In genomic region chr19:1206063-1206732, GRCh38 we compare ENCODE assay signal across 8 cellular contexts. TPM values are rescaled to one million over a fixed set of nuclear protein-coding genes. Genes with fewer than 3 reads are reported as not detected.
A peak's percentile ranks its signal among the peaks of the same experiment; 100 is the strongest.
DNase-seq lines count a peak whose midpoint lies in the region; ATAC-seq, FAIRE-seq and TF ChIP-seq lines count a peak whose summit lies in the region.

No MANE protein-coding gene starts in this region.

- H3K9me3 ChIP-seq in A549 = no peaks in the 10 kb centered on the region
- no peaks in the 10 kb centered on the region for H3K9me3 ChIP-seq in HUES48 (ENCODE audit: control insufficient read depth, insufficient read depth, low read length)
- H3K9me3 ChIP-seq in breast epithelium = no peaks in the 10 kb centered on the region
- no peaks in the 10 kb centered on the region for H3K9me3 ChIP-seq in mesodermal cell (ENCODE audit: control insufficient read depth, low read length)
- H3K9me3 ChIP-seq in aorta (ENCODE audit: control insufficient read depth, low read length) = no peaks in the 10 kb centered on the region

- DNase-seq in A549 (ENCODE audit: low read depth in 1 of 2, low spot score in 1 of 2) (no peak), breast epithelium (ENCODE audit: low spot score in 2 of 2) (no peak), aorta (no peak), NOMO-1 (lab: John Stamatoyannopoulos, UW; ENCODE audit: unreplicated experiment in 2 of 2) (no peak), GDM1 (lab: John Stamatoyannopoulos, UW) (no peak)

- no peak for FAIRE-seq in A549 (lab: Jason Lieb, UNC)

- peak overlapping the region; percentile 84 for H3K4me2 ChIP-seq in A549

- POLR2A ChIA-PET in A549 (lab: Yijun Ruan, JAX) = no interaction called here

- TF ChIP-seq RAD21 in A549 (conservative IDR thresholded peaks at IDR 0.05 in 1 of 2, IDR thresholded peaks at IDR 0.05 in 1 of 2) = no peak

- CTCF ChIA-PET in A549 (lab: Yijun Ruan, JAX) = interaction anchor here (0.9 to 1.2 kb wide), 2 partner anchors 28 to 38 kb away, joined by 3 to 4 read pairs; no protein-coding TSS in a partner anchor

- intact Hi-C loops in breast epithelium (cut with DNase I; ENCODE audit: low total_unique reads) = no loop called here
- intact Hi-C loops in aorta (cut with DNase I) = no loop called here

- no peaks in the 10 kb centered on the region for H3K27me3 ChIP-seq in HUES48 (ENCODE audit: control insufficient read depth, insufficient read depth, low read length)
- no peaks in the 10 kb centered on the region for H3K27me3 ChIP-seq in breast epithelium
- no peaks in the 10 kb centered on the region for H3K27me3 ChIP-seq in aorta (ENCODE audit: control insufficient read depth in 1 of 2, insufficient read depth in 2 of 2, low read length in 1 of 2)

- H3K4me3 ChIP-seq in A549 (peak overlapping the region; percentile 97), HUES48 (ENCODE audit: low read depth, low read length) (peak overlapping the region; percentile 83), breast epithelium (peak overlapping the region; percentile 70 to 93 (median 75)), mesodermal cell (ENCODE audit: extremely low read depth, insufficient read depth, low read length, poor library complexity, severe bottlenecking) (peak overlapping the region; percentile 76), aorta (ENCODE audit: low read length in 2 of 2) (peak overlapping the region; percentile 91 to 96)

- no peak for TF ChIP-seq CTCF in A549 (IDR thresholded peaks at IDR 0.05)
- TF ChIP-seq CTCF in breast epithelium (IDR thresholded peaks at IDR 0.05) = no peak

- peaks cover 24% of the 10 kb centered on the region for H3K4me1 ChIP-seq in A549
- peaks cover 4% of the 10 kb centered on the region; the same call in 1 of the 2 replicates for H3K4me1 ChIP-seq in HUES48 (ENCODE audit: control insufficient read depth, insufficient read depth, low read length)
- peaks cover 7 to 14% of the 10 kb centered on the region in 2 donors for H3K4me1 ChIP-seq in breast epithelium
- H3K4me1 ChIP-seq in mesodermal cell (ENCODE audit: control insufficient read depth, insufficient read depth, low read length, poor library complexity, severe bottlenecking) = peaks cover 21% of the 10 kb centered on the region
- no peaks in the 10 kb centered on the region for H3K4me1 ChIP-seq in aorta (ENCODE audit: control insufficient read depth in 1 of 2, insufficient read depth in 2 of 2, low read length in 2 of 2)

- TF ChIP-seq EP300 in A549 (IDR thresholded peaks at IDR 0.05) = no peak

- 4% methylated on average over 12 of the region's 90 CpGs for WGBS in A549 (ENCODE audit: missing lambda C conversion rate)
- 0% methylated on average over 56 to 84 of the region's 90 CpGs for WGBS in mesodermal cell (ENCODE audit: insufficient coverage in 2 of 2), 2 experiments
- WGBS in aorta, 2 donors = 0% methylated on average over 57 to 90 of the region's 90 CpGs

- TF ChIP-seq POLR2A in A549 (IDR thresholded peaks at IDR 0.05; ENCODE audit: low read length) (no peak), breast epithelium (IDR thresholded peaks at IDR 0.05) (no peak)

- H3K36me3 ChIP-seq in HUES48 (ENCODE audit: control insufficient read depth, insufficient read depth, low read length) (peaks cover 6% of the 10 kb centered on the region; the same call in 1 of the 2 replicates), breast epithelium (no peaks in the 10 kb centered on the region), mesodermal cell (ENCODE audit: control insufficient read depth, insufficient read depth, low read length) (peaks cover 33% of the 10 kb centered on the region), aorta (ENCODE audit: control insufficient read depth in 1 of 2, insufficient read depth in 2 of 2, low read length in 1 of 2) (no peaks in the 10 kb centered on the region)

- H3K27ac ChIP-seq in A549 (peak overlapping the region; percentile 95 to 100), HUES48 (ENCODE audit: low read depth, low read length) (no peak overlapping the region), breast epithelium (peak overlapping the region; percentile 63 to 89), mesodermal cell (ENCODE audit: low read depth, low read length, severe bottlenecking) (no peak overlapping the region), aorta (ENCODE audit: low read depth in 1 of 2, low read length in 2 of 2) (peak overlapping the region; percentile 32 to 35)

- H3K9ac ChIP-seq in HUES48 (ENCODE audit: low read depth, low read length) = peak overlapping the region; percentile 36; the same call in 1 of the 2 replicates

- ATAC-seq in A549 (no peak), aorta (ENCODE audit: low FRiP score) (no peak), HG02623 (IDR thresholded peaks at IDR 0.05; ENCODE audit: unreplicated experiment) (no peak)

TF ChIP-seq in A549, 52 proteins besides CTCF, POLR2A, EP300 and RAD21:
- TF ChIP-seq RCOR1 (IDR thresholded peaks at IDR 0.05; ENCODE audit: low read depth, low read length) = no peak
- TF ChIP-seq RNF2 (IDR thresholded peaks at IDR 0.05; ENCODE audit: borderline replicate concordance, low read depth) = peak; percentile 36; the same call in 1 of the 2 replicates

RNA-seq across cellular contexts. Expression of gene STK11, which starts 0.6 kb away (rescaled TPM):
- polyA plus RNA-seq in A549 (2011; rRNA removed) (12.2 and 16.2 TPM in 2 replicates), A549 (2017; fragmentation: RNase III; extraction: RNeasy Plus Mini Kit Qiagen cat#74134 plus additional on column Dnase treatment) (33.6 to 34.2 TPM (median 34.0 TPM) in 3 replicates), aorta (10 to 100 TPM; 30.1 to 58.9 TPM)
- 35.2 and 42.6 TPM in 2 replicates for polyA plus RNA-seq in A549 (2012; cell fraction: cytosol; rRNA removed)
- 108 and 121 TPM in 2 replicates for polyA plus RNA-seq in A549 (2012; cell fraction: nucleus; rRNA removed)
- 18.6 and 21.3 TPM in 2 replicates for polyA minus RNA-seq in A549 (2011; rRNA and poly(A)+ RNA removed)
- total RNA-seq in breast epithelium (10 to 100 TPM; 32.8 to 55.0 (median 52.1) TPM), aorta (10 to 100 TPM; 39.4 to 59.5 TPM)
- 51.9 TPM for polyA plus RNA-seq in mesodermal cell (2013, experiment 1 of 2)
- 51.1 TPM for polyA plus RNA-seq in mesodermal cell (2013, experiment 2 of 2)

RNA-seq across cellular contexts. Expression of gene CBARP, which starts 31.6 kb away (rescaled TPM):
- polyA plus RNA-seq in A549 (2011; rRNA removed) = 0.19 and 0.30 TPM in 2 replicates
- 1.3 and 2.3 TPM in 2 replicates for polyA plus RNA-seq in A549 (2012; cell fraction: cytosol; rRNA removed)
- 4.5 and 8.2 TPM in 2 replicates for polyA plus RNA-seq in A549 (2012; cell fraction: nucleus; rRNA removed)
- polyA plus RNA-seq in A549 (2017; fragmentation: RNase III; extraction: RNeasy Plus Mini Kit Qiagen cat#74134 plus additional on column Dnase treatment) = 1.7 to 2.0 TPM (median 1.9 TPM) in 3 replicates
- 0.21 and 0.24 TPM in 2 replicates for polyA minus RNA-seq in A549 (2011; rRNA and poly(A)+ RNA removed)
- 1 to 10 TPM in 1 of 3 donors, under 1 TPM in 1, not detected in 1; 0.98 to 4.8 TPM for total RNA-seq in breast epithelium
- 11.5 TPM for polyA plus RNA-seq in mesodermal cell (2013, experiment 1 of 2)
- 12.2 TPM for polyA plus RNA-seq in mesodermal cell (2013, experiment 2 of 2)
- total RNA-seq in aorta = 1 to 10 TPM; 3.0 to 3.7 TPM
- 1 to 10 TPM in 1 of 2 donors, under 1 TPM in 1; 0.88 to 1.1 TPM for polyA plus RNA-seq in aorta

RNA-seq across cellular contexts. Expression of gene SBNO2, which starts 32.1 kb away (rescaled TPM):
- polyA plus RNA-seq in A549 (2011; rRNA removed) (6.8 and 8.4 TPM in 2 replicates), A549 (2017; fragmentation: RNase III; extraction: RNeasy Plus Mini Kit Qiagen cat#74134 plus additional on column Dnase treatment) (27.0 to 32.0 TPM (median 27.7 TPM) in 3 replicates), aorta (10 to 100 TPM; 11.0 to 53.3 TPM)
- polyA plus RNA-seq in A549 (2012; cell fraction: cytosol; rRNA removed) = 28.7 and 40.8 TPM in 2 replicates
- polyA plus RNA-seq in A549 (2012; cell fraction: nucleus; rRNA removed) = 118 and 161 TPM in 2 replicates
- 9.6 and 15.2 TPM in 2 replicates for polyA minus RNA-seq in A549 (2011; rRNA and poly(A)+ RNA removed)
- total RNA-seq in breast epithelium (10 to 100 TPM; 15.4 to 63.3 (median 43.9) TPM), aorta (100 to 1,000 TPM in 1 of 2 donors, 10 to 100 TPM in 1; 97.2 to 165 TPM)
- polyA plus RNA-seq in mesodermal cell (2013, experiment 1 of 2) = 23.2 TPM
- 21.3 TPM for polyA plus RNA-seq in mesodermal cell (2013, experiment 2 of 2)

RNA-seq across cellular contexts. Expression of gene ATP5F1D, which starts 35.4 kb away (rescaled TPM):
- polyA plus RNA-seq in A549 (2011; rRNA removed) = 18.5 and 28.7 TPM in 2 replicates
- polyA plus RNA-seq in A549 (2012; cell fraction: cytosol; rRNA removed) = 158 and 210 TPM in 2 replicates
- 114 and 225 TPM in 2 replicates for polyA plus RNA-seq in A549 (2012; cell fraction: nucleus; rRNA removed)
- polyA plus RNA-seq in A549 (2017; fragmentation: RNase III; extraction: RNeasy Plus Mini Kit Qiagen cat#74134 plus additional on column Dnase treatment) = 96.9 to 101 TPM (median 99.7 TPM) in 3 replicates
- polyA minus RNA-seq in A549 (2011; rRNA and poly(A)+ RNA removed) = 12.4 and 18.2 TPM in 2 replicates
- 10 to 100 TPM; 47.6 to 64.9 (median 61.3) TPM for total RNA-seq in breast epithelium
- polyA plus RNA-seq in mesodermal cell (2013, experiment 1 of 2) = 132 TPM
- polyA plus RNA-seq in mesodermal cell (2013, experiment 2 of 2) = 98.5 TPM
- 100 to 1,000 TPM in 1 of 2 donors, 10 to 100 TPM in 1; 92.8 to 102 TPM for total RNA-seq in aorta
- polyA plus RNA-seq in aorta = 100 to 1,000 TPM; 131 to 164 TPM

RNA-seq across cellular contexts. Expression of gene MIDN, which starts 42.2 kb away (rescaled TPM):
- polyA plus RNA-seq in A549 (2011; rRNA removed) (9.1 and 11.8 TPM in 2 replicates), A549 (2017; fragmentation: RNase III; extraction: RNeasy Plus Mini Kit Qiagen cat#74134 plus additional on column Dnase treatment) (27.7 to 33.4 TPM (median 31.4 TPM) in 3 replicates), aorta (10 to 100 TPM; 11.8 to 27.4 TPM)
- polyA plus RNA-seq in A549 (2012; cell fraction: cytosol; rRNA removed) = 17.7 and 27.8 TPM in 2 replicates
- polyA plus RNA-seq in A549 (2012; cell fraction: nucleus; rRNA removed) = 45.7 and 73.9 TPM in 2 replicates
- 23.7 and 25.2 TPM in 2 replicates for polyA minus RNA-seq in A549 (2011; rRNA and poly(A)+ RNA removed)
- total RNA-seq in breast epithelium (10 to 100 TPM; 13.8 to 28.5 (median 22.4) TPM), aorta (100 to 1,000 TPM; 112 to 121 TPM)
- polyA plus RNA-seq in mesodermal cell (2013, experiment 1 of 2) = 101 TPM
- polyA plus RNA-seq in mesodermal cell (2013, experiment 2 of 2) = 84.0 TPM

Comparison
In these comparisons a context has a peak if more than half of its experiments do, and no peak if none do; other contexts are left out.
1. H3K27ac ChIP-seq: peak in A549 (2 of 2), breast epithelium (2 of 2) and aorta (2 of 2); none in HUES48 (single experiment) and mesodermal cell (single experiment).
2. Peak in every context shown above with its lines, with median percentiles within 50 percentile points of each other: H3K4me3 ChIP-seq.